16 cellular contexts compared by ENCODE assay signal in the genomic region with DNA sequence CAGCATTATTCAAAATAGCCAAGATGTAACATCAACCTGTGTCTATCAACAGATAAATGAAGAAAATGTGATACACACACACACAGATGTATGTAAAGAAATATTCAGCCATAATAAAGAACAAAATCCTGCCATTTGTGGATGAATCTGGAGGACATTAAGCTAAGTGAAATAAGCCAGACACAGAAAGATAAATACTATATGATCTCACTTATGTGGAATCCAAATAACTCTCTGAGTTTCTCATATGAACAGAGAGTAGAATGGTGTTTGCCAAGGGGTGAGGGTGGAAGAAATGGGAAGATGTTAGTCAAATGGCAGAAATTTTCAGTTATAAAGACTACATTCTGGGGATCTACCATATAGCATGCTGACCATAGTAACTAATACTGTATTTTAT.
DNase-seq lines count a peak whose midpoint lies in the region; ATAC-seq and TF ChIP-seq lines count a peak whose summit lies in the region.
"Had no signal": no experiment of that assay in that cellular context is flagged by ENCODE, and none has a peak within 500 bp of the region (broad histone marks: within the 10 kb centered on the region; RNA-seq: fewer than 3 reads in every experiment).

No MANE protein-coding gene starts in this region.

- H3K4me1 ChIP-seq in adipocyte (ENCODE audit: control insufficient read depth, insufficient read depth, low read length) (no peaks in the 10 kb centered on the region), fibroblast of lung (ENCODE audit: control insufficient read depth, extremely low read depth, insufficient read depth, low read length) (no peaks in the 10 kb centered on the region), mesenchymal stem cell (ENCODE audit: control insufficient read depth, insufficient read depth, low read depth, low read length) (no peaks in the 10 kb centered on the region)

- H3K9me3 Mint-ChIP-seq in effector memory CD8-positive, alpha-beta T cell, result peaks cover 8 to 16% of the 10 kb centered on the region in 2 donors

- no peak overlapping the region for H2BK12ac ChIP-seq in mesenchymal stem cell (ENCODE audit: low read length in 2 of 2)

- peak; percentile 5 for DNase-seq in GM04503 (ENCODE audit: low read depth)
- DNase-seq in adipocyte (ENCODE audit: low read depth), result peak; percentile 50
- DNase-seq in fibroblast of lung (ENCODE audit: low read depth in 2 of 2), result peak; percentile 3 to 42
- DNase-seq in mesenchymal stem cell, result peak; percentile 36
- DNase-seq in GM20000 (ENCODE audit: low spot score), result no peak
- no peak for DNase-seq in HuH-7 (ENCODE audit: low spot score)
- no peak for DNase-seq in effector memory CD8-positive, alpha-beta T cell
- DNase-seq: Caco-2; CD4-positive, CD25-positive, alpha-beta regulatory T cell; HFFc6; NCI-H1417; NCI-H1930; NCI-H345; NCI-H524 treated with DMSO at 0.1 percent for 48 hours; PC-9 had no signal

- H2AK5ac ChIP-seq in mesenchymal stem cell (ENCODE audit: low read length, severe bottlenecking), result no peak overlapping the region

- H3K4me3 Mint-ChIP-seq in effector memory CD8-positive, alpha-beta T cell, result no peak overlapping the region
- H3K4me3 Mint-ChIP-seq: B cell; CD4-positive, CD25-positive, alpha-beta regulatory T cell; HFFc6 had no signal

- H3K4me3 ChIP-seq in adipocyte (ENCODE audit: low read length), result no peak overlapping the region
- no peak overlapping the region for H3K4me3 ChIP-seq in fibroblast of lung (replicated peaks in 1 of 4; ENCODE audit: control extremely low read depth in 1 of 4, insufficient read depth in 1 of 4, low read depth in 3 of 4, low read length in 4 of 4)
- no peak overlapping the region for H3K4me3 ChIP-seq in mesenchymal stem cell (ENCODE audit: insufficient read depth in 1 of 2, low read depth in 1 of 2, low read length in 2 of 2)
- H3K4me3 ChIP-seq: PC-9 had no signal

- no peak overlapping the region for H2BK120ac ChIP-seq in mesenchymal stem cell (ENCODE audit: low read depth, low read length)

- H3K36me3 Mint-ChIP-seq in effector memory CD8-positive, alpha-beta T cell (ENCODE audit: insufficient read depth), result no peaks in the 10 kb centered on the region
- H3K36me3 Mint-ChIP-seq: CD4-positive, CD25-positive, alpha-beta regulatory T cell had no signal

- no peaks in the 10 kb centered on the region for H3K27me3 Mint-ChIP-seq in effector memory CD8-positive, alpha-beta T cell
- H3K27me3 Mint-ChIP-seq: B cell; CD4-positive, CD25-positive, alpha-beta regulatory T cell had no signal

- no peaks in the 10 kb centered on the region for H3K9me3 ChIP-seq in adipocyte (ENCODE audit: control insufficient read depth, low read length)
- no peaks in the 10 kb centered on the region for H3K9me3 ChIP-seq in fibroblast of lung (ENCODE audit: control insufficient read depth, insufficient read depth, low read depth, low read length)
- H3K9me3 ChIP-seq in mesenchymal stem cell (ENCODE audit: control insufficient read depth, low read length), result peaks cover 5% of the 10 kb centered on the region
- H3K9me3 ChIP-seq: Caco-2 had no signal

- no peak overlapping the region for H3K4me2 ChIP-seq in fibroblast of lung (ENCODE audit: extremely low read depth, insufficient read depth, low read length)
- no peak overlapping the region for H3K4me2 ChIP-seq in mesenchymal stem cell (ENCODE audit: low read length, poor library complexity, severe bottlenecking)
- H3K4me2 ChIP-seq: PC-9 had no signal

- H2BK15ac ChIP-seq in mesenchymal stem cell (ENCODE audit: low read depth, poor library complexity, severe bottlenecking), result no peak overlapping the region

- H3K23ac ChIP-seq in mesenchymal stem cell (ENCODE audit: low read length in 2 of 2), result no peak overlapping the region

- ATAC-seq in effector memory CD8-positive, alpha-beta T cell (replicated peaks), result no peak

- no peaks in the 10 kb centered on the region for H4K20me1 ChIP-seq in fibroblast of lung (ENCODE audit: control insufficient read depth, extremely low read depth, insufficient read depth, low read length)

- no peak overlapping the region for H3K27ac Mint-ChIP-seq in effector memory CD8-positive, alpha-beta T cell
- H3K27ac Mint-ChIP-seq: B cell; CD4-positive, CD25-positive, alpha-beta regulatory T cell; HFFc6 had no signal

- no peak overlapping the region for H2BK5ac ChIP-seq in mesenchymal stem cell (ENCODE audit: low read depth, low read length, poor library complexity, severe bottlenecking)

- no peak overlapping the region for H2AFZ ChIP-seq in fibroblast of lung (ENCODE audit: low read length)
- no peak overlapping the region for H2AFZ ChIP-seq in mesenchymal stem cell (ENCODE audit: low read depth, low read length)
- H2AFZ ChIP-seq: PC-9 had no signal

- no peak overlapping the region for H3K4ac ChIP-seq in mesenchymal stem cell (ENCODE audit: low read depth in 1 of 2, low read length in 2 of 2)

- H3K27ac ChIP-seq in fibroblast of lung (ENCODE audit: insufficient read depth, low read length), result no peak overlapping the region
- no peak overlapping the region for H3K27ac ChIP-seq in mesenchymal stem cell (ENCODE audit: low read length, poor library complexity, severe bottlenecking)
- H3K27ac ChIP-seq: PC-9 had no signal

- H3K79me2 ChIP-seq in fibroblast of lung (ENCODE audit: control insufficient read depth, insufficient read depth, low read length), result no peaks in the 10 kb centered on the region

- H3K36me3 ChIP-seq in adipocyte (ENCODE audit: control insufficient read depth, insufficient read depth, low read length, severe bottlenecking), result no peaks in the 10 kb centered on the region
- H3K36me3 ChIP-seq in fibroblast of lung (ENCODE audit: control insufficient read depth, insufficient read depth, low read length), result no peaks in the 10 kb centered on the region
- no peaks in the 10 kb centered on the region for H3K36me3 ChIP-seq in mesenchymal stem cell (ENCODE audit: control insufficient read depth in 1 of 2, insufficient read depth in 2 of 2, low read depth in 1 of 2, low read length in 2 of 2)

- no peaks in the 10 kb centered on the region for H3K27me3 ChIP-seq in adipocyte (replicated peaks; ENCODE audit: control insufficient read depth, insufficient read depth, low read length)
- no peaks in the 10 kb centered on the region for H3K27me3 ChIP-seq in fibroblast of lung (ENCODE audit: control insufficient read depth, insufficient read depth, low read length)
- H3K27me3 ChIP-seq in mesenchymal stem cell (ENCODE audit: control insufficient read depth in 1 of 2, insufficient read depth in 1 of 2, low read length in 2 of 2), result no peaks in the 10 kb centered on the region

- no peaks in the 10 kb centered on the region for H3K79me1 ChIP-seq in mesenchymal stem cell (replicated peaks; ENCODE audit: low read length, poor library complexity, severe bottlenecking)

- H3K18ac ChIP-seq in mesenchymal stem cell (ENCODE audit: low read depth in 1 of 2, low read length in 2 of 2), result no peak overlapping the region

- TF ChIP-seq CTCF in fibroblast of lung (conservative IDR thresholded peaks at IDR 0.05 in 1 of 2, IDR thresholded peaks at IDR 0.05 in 1 of 2; ENCODE audit: low read depth in 1 of 2, low read length in 2 of 2) (no peak), GM20000 (IDR thresholded peaks at IDR 0.05; ENCODE audit: extremely low read depth, missing control alignments) (no peak)

- H4K91ac ChIP-seq in mesenchymal stem cell (ENCODE audit: low read length), result no peak overlapping the region

- no peak overlapping the region for H4K8ac ChIP-seq in mesenchymal stem cell (ENCODE audit: low read length)

- H3K14ac ChIP-seq in mesenchymal stem cell (ENCODE audit: low read length in 2 of 2), result no peak overlapping the region

- no peaks in the 10 kb centered on the region for H3K4me1 Mint-ChIP-seq in effector memory CD8-positive, alpha-beta T cell (ENCODE audit: low read depth in 2 of 2)
- H3K4me1 Mint-ChIP-seq: B cell; CD4-positive, CD25-positive, alpha-beta regulatory T cell had no signal

- no peak overlapping the region for H3K9ac ChIP-seq in adipocyte (ENCODE audit: low read length)
- no peak overlapping the region for H3K9ac ChIP-seq in fibroblast of lung (ENCODE audit: insufficient read depth, low read length)
- no peak overlapping the region for H3K9ac ChIP-seq in mesenchymal stem cell (ENCODE audit: low read length)

Comparison
In these comparisons a context has a peak if more than half of its experiments do, and no peak if none do; other contexts are left out.
1. DNase-seq: peak in GM04503 (single experiment), adipocyte (single experiment), fibroblast of lung (2 of 2) and mesenchymal stem cell (single experiment); none in GM20000 (single experiment), HuH-7 (single experiment) and effector memory CD8-positive, alpha-beta T cell (0 of 3).